Comparison of ENCODE assay signal across 12 cellular contexts in the genomic region with DNA sequence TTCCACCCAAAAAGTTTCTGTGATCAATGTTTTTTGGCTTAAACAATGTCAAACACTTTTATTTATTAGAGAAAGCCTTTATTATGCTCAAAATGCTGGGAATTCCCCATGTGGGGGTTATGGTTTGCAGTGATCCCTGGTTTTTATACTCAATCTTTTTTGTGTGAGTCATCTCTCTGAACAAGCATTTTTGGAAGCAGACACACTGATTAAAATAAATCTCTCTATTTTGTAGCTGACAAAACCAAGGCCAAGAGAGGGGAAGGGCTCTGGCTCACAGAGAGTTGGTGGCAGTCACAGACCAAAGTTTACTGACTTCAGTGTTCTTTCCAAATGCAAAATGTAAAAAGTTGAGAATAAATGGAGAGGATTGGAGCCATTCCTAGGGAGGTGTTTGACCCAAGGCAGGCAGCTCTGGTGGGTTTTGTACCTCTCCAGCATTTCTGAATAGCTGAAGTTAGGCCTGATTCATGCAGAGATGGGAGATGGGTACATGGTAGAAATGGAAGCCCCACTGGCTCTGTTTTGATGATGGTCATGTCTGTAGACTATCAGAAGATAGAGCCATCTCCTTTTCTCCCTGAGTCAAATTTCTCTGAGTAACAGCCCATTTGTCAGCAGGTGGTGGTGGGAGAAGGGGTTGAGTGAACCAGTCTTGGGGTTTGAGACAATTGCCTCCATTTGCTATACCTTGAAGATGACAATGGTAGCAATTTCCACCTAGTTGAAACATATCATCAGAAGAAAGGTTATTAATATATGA. TPM values are rescaled to one million over a fixed set of nuclear protein-coding genes. Genes with fewer than 3 reads are reported as not detected.
DNase-seq lines count a peak whose midpoint lies in the region; ATAC-seq, FAIRE-seq and TF ChIP-seq lines count a peak whose summit lies in the region.
"Had no signal": no experiment of that assay in that cellular context is flagged by ENCODE, and none has a peak within 500 bp of the region (broad histone marks: within the 10 kb centered on the region; RNA-seq: fewer than 3 reads in every experiment).

No MANE protein-coding gene starts in this region.

- FAIRE-seq in A549 (lab: Jason Lieb, UNC) = no peak
- FAIRE-seq in GM12891 (lab: Jason Lieb, UNC) = no peak

- H3K27ac ChIP-seq in A549 (peak overlapping the region in 1 of 2 experiments; percentile 46; a peak in 4 of 6 replicates), adrenal gland (peak overlapping the region in 3 of 5 donors; percentile 1 to 54 (median 24))
- H3K27ac ChIP-seq: colonic mucosa had no signal

- POLR2A ChIA-PET in A549 (lab: Yijun Ruan, JAX) = interaction anchor here (0.6 kb wide), 1 partner anchor 16 kb away, joined by 3 read pairs; no protein-coding TSS in a partner anchor

- TF ChIP-seq CTCF in A549 (IDR thresholded peaks at IDR 0.05) (no peak), adrenal gland (IDR thresholded peaks at IDR 0.05) (no peak)

- H3K9me3 ChIP-seq in A549 (no peaks in the 10 kb centered on the region), adrenal gland (replicated peaks in 1 of 3) (no peaks in the 10 kb centered on the region)
- H3K9me3 ChIP-seq: colonic mucosa, tibial nerve had no signal

- peak overlapping the region; percentile 31 for H3K4me2 ChIP-seq in A549

- TF ChIP-seq EP300 in A549 (IDR thresholded peaks at IDR 0.05) = no peak

- H3K27me3 ChIP-seq in adrenal gland = no peaks in the 10 kb centered on the region
- H3K27me3 ChIP-seq: colonic mucosa, tibial nerve had no signal

- no peak overlapping the region for H3K4me3 ChIP-seq in A549
- no peak overlapping the region for H3K4me3 ChIP-seq in adrenal gland
- H3K4me3 ChIP-seq: colonic mucosa, tibial nerve had no signal

- TF ChIP-seq RAD21 in A549 (conservative IDR thresholded peaks at IDR 0.05 in 1 of 2, IDR thresholded peaks at IDR 0.05 in 1 of 2) = no peak

- CTCF ChIA-PET in A549 (lab: Yijun Ruan, JAX) = interaction anchor here (0.6 to 2.3 kb wide), 3 partner anchors 10 to 463 kb away, joined by 3 to 9 read pairs (median 7); no protein-coding TSS in a partner anchor

- peak in 1 of 2 experiments; percentile 30; a peak in 2 of 6 replicates for ATAC-seq in A549

- TF ChIP-seq POLR2A in A549 (IDR thresholded peaks at IDR 0.05; ENCODE audit: low read length) (no peak), adrenal gland (IDR thresholded peaks at IDR 0.05) (no peak), GM12891 (IDR thresholded peaks at IDR 0.05; ENCODE audit: low read depth, low read length) (no peak)

- intact Hi-C loops in adrenal gland (cut with DNase I) = no loop called here

- peaks cover 33% of the 10 kb centered on the region for H3K4me1 ChIP-seq in A549
- H3K4me1 ChIP-seq in adrenal gland (replicated peaks in 1 of 2) = peaks cover 12 to 13% of the 10 kb centered on the region in 2 donors
- H3K4me1 ChIP-seq: colonic mucosa had no signal

- no peaks in the 10 kb centered on the region for H3K36me3 ChIP-seq in adrenal gland (replicated peaks in 1 of 2)
- H3K36me3 ChIP-seq: colonic mucosa, tibial nerve had no signal

- DNase-seq in A549 (ENCODE audit: low read depth in 1 of 2, low spot score in 1 of 2) = no peak
- DNase-seq in COLO829 (ENCODE audit: low spot score) = peak; percentile 45
- DNase-seq in adrenal gland = peak; percentile 30 to 75 (median 56)
- DNase-seq in hepatic stellate cell (ENCODE audit: low spot score) = peak; percentile 20
- no peak for DNase-seq in GM12891 (ENCODE audit: insufficient read length, low spot score)
- no peak for DNase-seq in DMS153 treated with DMSO at 0.1 percent for 48 hours (lab: John Stamatoyannopoulos, UW; ENCODE audit: unreplicated experiment)
- DNase-seq in HT-29 (ENCODE audit: low spot score) = no peak
- no peak for DNase-seq in NCI-H2196 (lab: John Stamatoyannopoulos, UW; ENCODE audit: unreplicated experiment)
- DNase-seq: activated CD8-positive, alpha-beta memory T cell treated with anti-CD3 and anti-CD28 coated beads for 24 hours; colonic mucosa; Karpas-422 had no signal

TF ChIP-seq in A549, 52 proteins besides CTCF, POLR2A, EP300 and RAD21:
- TF ChIP-seq RARB (CRISPR knock-in tag; IDR thresholded peaks at IDR 0.05) (no peak), FOSL2 (IDR thresholded peaks at IDR 0.05) (no peak), FOSL2 (CRISPR knock-in tag; IDR thresholded peaks at IDR 0.05) (peak; percentile 25; the same call in 1 of the 2 replicates)
TF ChIP-seq in A549: peak in this region for 1.

TF ChIP-seq in GM12891, 5 proteins besides CTCF, POLR2A, EP300 and RAD21:
- no peak for TF ChIP-seq PAX5 (IDR thresholded peaks at IDR 0.05; ENCODE audit: insufficient read depth, low read length, severe bottlenecking)
- no peak for TF ChIP-seq SPI1 (IDR thresholded peaks at IDR 0.05; ENCODE audit: low read depth, low read length)
- no peak for TF ChIP-seq POU2F2 (IDR thresholded peaks at IDR 0.05; ENCODE audit: low read depth, low read length)
- no peak for TF ChIP-seq TAF1 (IDR thresholded peaks at IDR 0.05; ENCODE audit: low read depth, low read length)
- TF ChIP-seq POLR2AphosphoS5 (IDR thresholded peaks at IDR 0.05; ENCODE audit: low read depth, low read length) = no peak
TF ChIP-seq in GM12891: peak in this region for 0.

RNA-seq across cellular contexts. Expression of gene NAMPT, which starts 45.4 kb away (rescaled TPM):
- polyA plus RNA-seq in A549 (2011; rRNA removed) (190 and 274 TPM in 2 replicates), A549 (2017; fragmentation: RNase III; extraction: RNeasy Plus Mini Kit Qiagen cat#74134 plus additional on column Dnase treatment) (186 to 245 TPM (median 213 TPM) in 3 replicates), adrenal gland (100 to 1,000 TPM in 1 of 3 donors, 10 to 100 TPM in 2; 21.7 to 482 (median 43.3) TPM)
- 43.9 and 51.4 TPM in 2 replicates for polyA plus RNA-seq in A549 (2012; cell fraction: cytosol; rRNA removed)
- 24.0 and 26.8 TPM in 2 replicates for polyA plus RNA-seq in A549 (2012; cell fraction: nucleus; rRNA removed)
- polyA minus RNA-seq in A549 (2011; rRNA and poly(A)+ RNA removed) = 83.9 and 110 TPM in 2 replicates
- total RNA-seq in adrenal gland = 100 to 1,000 TPM in 7 of 8 donors, 10 to 100 TPM in 1; 98.4 to 250 (median 141) TPM
- polyA plus RNA-seq in GM12891 (2012; ENCODE audit: low read depth, missing spikeins) = 46.3 TPM
- total RNA-seq in HT-29 (2014; rRNA removed; shearing (Covaris generic)) = 28.7 and 33.4 TPM in 2 replicates

Comparison
In these comparisons a context has a peak if more than half of its experiments do, and no peak if none do; other contexts are left out.
1. DNase-seq: peak in COLO829 (single experiment), adrenal gland (7 of 7) and hepatic stellate cell (single experiment); none in A549 (0 of 2), GM12891 (single experiment), DMS153 treated with DMSO at 0.1 percent for 48 hours (single experiment), HT-29 (single experiment) and NCI-H2196 (single experiment).